In genomic region chr6:146768722-146769121, GRCh38 we compare ENCODE assay signal across 38 cellular contexts.
"Had no signal": no experiment of that assay in that cellular context is flagged by ENCODE, and none has a peak within 500 bp of the region (broad histone marks: within the 10 kb centered on the region; RNA-seq: fewer than 3 reads in every experiment).

No MANE protein-coding gene starts in this region.

- H3K4me1 Mint-ChIP-seq: brain had no signal

- H3K27me3 ChIP-seq: adrenal gland, ascending aorta, body of pancreas, breast epithelium, cardiac muscle cell had no signal

- H3K27ac ChIP-seq: adrenal gland, ascending aorta, body of pancreas, brain microvascular endothelial cell, breast epithelium, cardiac muscle cell had no signal

- DNase-seq: activated effector memory CD4-positive, alpha-beta T cell treated with anti-CD3 and anti-CD28 coated beads, Interleukin-2, amount 50 U/mL, for 16 hours; activated effector memory CD4-positive, alpha-beta T cell treated with Interleukin-2 at 50 U/mL for 16 hours; activated gamma-delta T cell; activated gamma-delta T cell treated with Interleukin-2 at 50 U/mL for 16 hours; activated naive CD4-positive, alpha-beta T cell; activated naive CD4-positive, alpha-beta T cell treated with anti-CD3 and anti-CD28 coated beads for 36 hours; activated naive CD4-positive, alpha-beta T cell treated with anti-CD3 and anti-CD28 coated beads, Interleukin-2, amount 10 ng/mL, durations not matched to agents 7 days and 5 days; activated naive CD4-positive, alpha-beta T cell treated with anti-CD3 and anti-CD28 coated beads, Interleukin-2, amount 50 U/mL, for 16 hours; activated naive CD4-positive, alpha-beta T cell treated with Interleukin-2 at 50 U/mL for 16 hours; activated naive CD8-positive, alpha-beta T cell treated with anti-CD3 and anti-CD28 coated beads for 36 hours; activated naive CD8-positive, alpha-beta T cell treated with anti-CD3 and anti-CD28 coated beads, Interleukin-2, amount 10 ng/mL, durations not matched to agents 7 days and 5 days; activated naive CD8-positive, alpha-beta T cell treated with anti-CD3 and anti-CD28 coated beads, Interleukin-2, amount 50 U/mL, for 24 hours; activated T-cell treated with anti-CD3 and anti-CD28 coated beads, Interleukin-2, amount 50 U/mL, for 1 hour; activated T-cell treated with anti-CD3 and anti-CD28 coated beads, Interleukin-2, amount 50 U/mL, for 24 hours; activated T-cell treated with anti-CD3 and anti-CD28 coated beads, Interleukin-2, amount 50 U/mL, for 4 hours; activated T-cell treated with anti-CD3 and anti-CD28 coated beads, Interleukin-2, amount 50 U/mL, for 48 hours; activated T-cell treated with anti-CD3 and anti-CD28 coated beads, Interleukin-2, amount 50 U/mL, for 72 hours; adrenal gland; amniotic stem cell; amygdala; anterior cingulate cortex; aorta; body of pancreas; brain microvascular endothelial cell; caudate nucleus; central memory CD4-positive, alpha-beta T cell; cerebellar nuclear complex had no signal

- H3K36me3 Mint-ChIP-seq: activated naive CD4-positive, alpha-beta T cell treated with anti-CD3 and anti-CD28 coated beads, Interleukin-2, amount 10 ng/mL, durations not matched to agents 7 days and 5 days; activated naive CD4-positive, alpha-beta T cell treated with anti-CD3 and anti-CD28 coated beads, Interleukin-2, amount 50 U/mL, for 24 hours; activated naive CD4-positive, alpha-beta T cell treated with anti-CD3 and anti-CD28 coated beads, Interleukin-2, amount 50 U/mL, for 72 hours; activated naive CD8-positive, alpha-beta T cell; activated naive CD8-positive, alpha-beta T cell treated with anti-CD3 and anti-CD28 coated beads for 36 hours; activated naive CD8-positive, alpha-beta T cell treated with anti-CD3 and anti-CD28 coated beads, Interleukin-2, amount 10 ng/mL, durations not matched to agents 7 days and 5 days; brain had no signal

- H3K9me3 Mint-ChIP-seq: activated naive CD4-positive, alpha-beta T cell treated with anti-CD3 and anti-CD28 coated beads for 36 hours; activated naive CD4-positive, alpha-beta T cell treated with anti-CD3 and anti-CD28 coated beads, Interleukin-2, amount 10 ng/mL, durations not matched to agents 7 days and 5 days; activated naive CD4-positive, alpha-beta T cell treated with anti-CD3 and anti-CD28 coated beads, Interleukin-2, amount 50 U/mL, for 24 hours; activated naive CD4-positive, alpha-beta T cell treated with anti-CD3 and anti-CD28 coated beads, Interleukin-2, amount 50 U/mL, for 72 hours; activated naive CD8-positive, alpha-beta T cell treated with anti-CD3 and anti-CD28 coated beads for 36 hours; activated naive CD8-positive, alpha-beta T cell treated with anti-CD3 and anti-CD28 coated beads, Interleukin-2, amount 10 ng/mL, durations not matched to agents 7 days and 5 days; activated naive CD8-positive, alpha-beta T cell treated with anti-CD3 and anti-CD28 coated beads, Interleukin-2, amount 50 U/mL, for 24 hours; activated T-cell treated with anti-CD3 and anti-CD28 coated beads, Interleukin-2, amount 50 U/mL, for 24 hours; activated T-cell treated with anti-CD3 and anti-CD28 coated beads, Interleukin-2, amount 50 U/mL, for 4 hours; activated T-cell treated with anti-CD3 and anti-CD28 coated beads, Interleukin-2, amount 50 U/mL, for 72 hours; activated T-helper 1 cell treated with anti-CD3 and anti-CD28 coated beads, Interleukin-12 subunit alpha, Interleukin-12 subunit beta, Interleukin-2, Interleukin-4 antibody, amounts not matched to agents 30 ng/mL and 10 ng/mL and 1 ng/mL, durations not matched to agents 14 hours and 24 hours and 36 hours; activated T-helper 17 cell treated with anti-CD3 and anti-CD28 coated beads, Interleukin-2, amount 50 U/mL, for 72 hours; activated T-helper 2 cell treated with anti-CD3 and anti-CD28 coated beads, Interferon-gamma antibody, Interleukin-2, Interleukin-4, amounts not matched to agents 10 μg/mL and 5 μg/mL and 100 μg/mL, durations not matched to agents 14 hours and 24 hours and 36 hours; brain; central memory CD8-positive, alpha-beta T cell had no signal

- ATAC-seq: activated naive CD4-positive, alpha-beta T cell treated with anti-CD3 and anti-CD28 coated beads, Interleukin-2, amount 50 U/mL, for 72 hours; activated naive CD8-positive, alpha-beta T cell treated with anti-CD3 and anti-CD28 coated beads, Interleukin-2, amount 50 U/mL, for 24 hours; activated T-cell treated with anti-CD3 and anti-CD28 coated beads, Interleukin-2, amount 50 U/mL, for 4 hours; activated T-cell treated with anti-CD3 and anti-CD28 coated beads, Interleukin-2, amount 50 U/mL, for 72 hours; activated T-helper 17 cell treated with anti-CD3 and anti-CD28 coated beads, Interleukin-2, amount 50 U/mL, for 72 hours; body of pancreas had no signal

- H3K4me3 Mint-ChIP-seq: activated naive CD4-positive, alpha-beta T cell treated with anti-CD3 and anti-CD28 coated beads for 36 hours; activated naive CD4-positive, alpha-beta T cell treated with anti-CD3 and anti-CD28 coated beads, Interleukin-2, amount 10 ng/mL, durations not matched to agents 7 days and 5 days; activated naive CD4-positive, alpha-beta T cell treated with anti-CD3 and anti-CD28 coated beads, Interleukin-2, amount 50 U/mL, for 24 hours; activated naive CD8-positive, alpha-beta T cell; activated naive CD8-positive, alpha-beta T cell treated with anti-CD3 and anti-CD28 coated beads for 36 hours; activated naive CD8-positive, alpha-beta T cell treated with anti-CD3 and anti-CD28 coated beads, Interleukin-2, amount 10 ng/mL, durations not matched to agents 7 days and 5 days; activated naive CD8-positive, alpha-beta T cell treated with anti-CD3 and anti-CD28 coated beads, Interleukin-2, amount 50 U/mL, for 24 hours; activated T-cell treated with anti-CD3 and anti-CD28 coated beads, Interleukin-2, amount 50 U/mL, for 24 hours; activated T-cell treated with anti-CD3 and anti-CD28 coated beads, Interleukin-2, amount 50 U/mL, for 4 hours; activated T-cell treated with anti-CD3 and anti-CD28 coated beads, Interleukin-2, amount 50 U/mL, for 72 hours; activated T-helper 1 cell treated with anti-CD3 and anti-CD28 coated beads, Interleukin-12 subunit alpha, Interleukin-12 subunit beta, Interleukin-2, Interleukin-4 antibody, amounts not matched to agents 30 ng/mL and 10 ng/mL and 1 ng/mL, durations not matched to agents 14 hours and 24 hours and 36 hours; activated T-helper 17 cell treated with anti-CD3 and anti-CD28 coated beads, Interleukin-2, amount 50 U/mL, for 72 hours; brain; central memory CD8-positive, alpha-beta T cell had no signal

- H3K4me1 ChIP-seq: adrenal gland, ascending aorta, body of pancreas, breast epithelium had no signal

- H3K9me3 ChIP-seq: adrenal gland, ascending aorta, body of pancreas, breast epithelium had no signal

- H3K4me3 ChIP-seq: adrenal gland, ascending aorta, body of pancreas, breast epithelium, cardiac muscle cell had no signal

- H3K27ac Mint-ChIP-seq: activated naive CD4-positive, alpha-beta T cell treated with anti-CD3 and anti-CD28 coated beads for 36 hours; activated naive CD4-positive, alpha-beta T cell treated with anti-CD3 and anti-CD28 coated beads, Interleukin-2, amount 10 ng/mL, durations not matched to agents 7 days and 5 days; activated naive CD4-positive, alpha-beta T cell treated with anti-CD3 and anti-CD28 coated beads, Interleukin-2, amount 50 U/mL, for 24 hours; activated naive CD4-positive, alpha-beta T cell treated with anti-CD3 and anti-CD28 coated beads, Interleukin-2, amount 50 U/mL, for 72 hours; activated naive CD8-positive, alpha-beta T cell; activated naive CD8-positive, alpha-beta T cell treated with anti-CD3 and anti-CD28 coated beads for 36 hours; activated naive CD8-positive, alpha-beta T cell treated with anti-CD3 and anti-CD28 coated beads, Interleukin-2, amount 10 ng/mL, durations not matched to agents 7 days and 5 days; activated naive CD8-positive, alpha-beta T cell treated with anti-CD3 and anti-CD28 coated beads, Interleukin-2, amount 50 U/mL, for 24 hours; activated T-cell treated with anti-CD3 and anti-CD28 coated beads, Interleukin-2, amount 50 U/mL, for 24 hours; activated T-cell treated with anti-CD3 and anti-CD28 coated beads, Interleukin-2, amount 50 U/mL, for 72 hours; activated T-helper 1 cell treated with anti-CD3 and anti-CD28 coated beads, Interleukin-12 subunit alpha, Interleukin-12 subunit beta, Interleukin-2, Interleukin-4 antibody, amounts not matched to agents 30 ng/mL and 10 ng/mL and 1 ng/mL, durations not matched to agents 14 hours and 24 hours and 36 hours; activated T-helper 17 cell treated with anti-CD3 and anti-CD28 coated beads, Interleukin-2, amount 50 U/mL, for 72 hours; activated T-helper 2 cell treated with anti-CD3 and anti-CD28 coated beads, Interferon-gamma antibody, Interleukin-2, Interleukin-4, amounts not matched to agents 10 μg/mL and 5 μg/mL and 100 μg/mL, durations not matched to agents 14 hours and 24 hours and 36 hours; brain had no signal

- H3K36me3 ChIP-seq: adrenal gland, ascending aorta, brain microvascular endothelial cell, breast epithelium, cardiac muscle cell had no signal

- H3K27me3 Mint-ChIP-seq: activated naive CD4-positive, alpha-beta T cell treated with anti-CD3 and anti-CD28 coated beads, Interleukin-2, amount 50 U/mL, for 24 hours; activated naive CD8-positive, alpha-beta T cell; activated naive CD8-positive, alpha-beta T cell treated with anti-CD3 and anti-CD28 coated beads for 36 hours; activated T-cell treated with anti-CD3 and anti-CD28 coated beads, Interleukin-2, amount 50 U/mL, for 24 hours; activated T-helper 17 cell treated with anti-CD3 and anti-CD28 coated beads, Interleukin-2, amount 50 U/mL, for 72 hours; brain; central memory CD8-positive, alpha-beta T cell had no signal
